In the genomic region with DNA sequence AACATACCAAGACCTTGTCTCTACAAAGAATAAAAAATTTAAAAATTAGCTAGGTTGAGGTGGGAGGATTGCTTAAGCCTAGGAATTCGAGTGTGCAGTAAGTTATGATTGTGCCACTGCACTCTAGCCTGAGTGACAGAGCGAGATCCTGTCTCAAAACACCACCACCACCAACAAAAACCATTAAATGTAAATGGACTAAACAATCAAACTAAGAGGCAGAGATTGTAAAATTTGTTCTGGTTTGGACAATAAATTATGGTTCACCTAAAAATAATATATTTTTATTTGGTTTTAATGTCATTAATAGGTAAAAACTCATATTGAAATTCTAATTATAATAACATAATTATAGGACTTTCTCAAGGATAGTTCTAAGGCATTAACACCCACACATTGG, we compare ENCODE assay signal across 34 cellular contexts.
"Had no signal": no experiment of that assay in that cellular context is flagged by ENCODE, and none has a peak within 500 bp of the region (broad histone marks: within the 10 kb centered on the region; RNA-seq: fewer than 3 reads in every experiment).

No MANE protein-coding gene starts in this region.

- H3K27me3 ChIP-seq: MG63 had no signal

- H3K36me3 ChIP-seq: MG63 had no signal

- DNase-seq: Karpas-422, Kasumi-1, MG63, MM.1S, MV-4-11, NCI-H1048, NCI-H1092, NCI-H1092 treated with DMSO at 0.1 percent for 48 hours, NCI-H1105, NCI-H1105 treated with DMSO at 0.1 percent for 48 hours, NCI-H1417, NCI-H1436, NCI-H1436 treated with DMSO at 0.1 percent for 48 hours, NCI-H146, NCI-H1694, NCI-H1694 treated with DMSO at 0.1 percent for 48 hours, NCI-H187, NCI-H187 treated with DMSO at 0.1 percent for 48 hours, NCI-H1930, NCI-H2029, NCI-H2029 treated with DMSO at 0.1 percent for 48 hours, NCI-H2081, NCI-H2081 treated with DMSO at 0.1 percent for 48 hours, NCI-H2107, NCI-H2171, NCI-H2171 treated with DMSO at 0.1 percent for 48 hours, NCI-H2227 treated with DMSO at 0.1 percent for 48 hours, NCI-H226, NCI-H345, NCI-H446, NCI-H446 treated with DMSO at 0.1 percent for 48 hours, NCI-H510A, NCI-H510A treated with DMSO at 0.1 percent for 48 hours, NCI-H524 had no signal

- H3K4me3 ChIP-seq: MG63 had no signal
